In genomic region chr6:134035823-134036296, GRCh38 we compare ENCODE assay signal across 8 cellular contexts. TPM values are rescaled to one million over a fixed set of nuclear protein-coding genes. Genes with fewer than 3 reads are reported as not detected.
A peak's percentile ranks its signal among the peaks of the same experiment; 100 is the strongest.
DNase-seq lines count a peak whose midpoint lies in the region; ATAC-seq and TF ChIP-seq lines count a peak whose summit lies in the region.

No MANE protein-coding gene starts in this region.

- peaks cover 3 to 37% (median 15%) of the 10 kb centered on the region in 4 donors for H3K4me1 ChIP-seq in stomach

- TF ChIP-seq POLR2A in stomach (IDR thresholded peaks at IDR 0.05) (no peak), lower leg skin (IDR thresholded peaks at IDR 0.05) (no peak)

- no peak for TF ChIP-seq CTCF in epithelial cell of esophagus (IDR thresholded peaks at IDR 0.05; ENCODE audit: insufficient read depth, low read depth, low read length, missing control alignments)
- no peak for TF ChIP-seq CTCF in stomach (IDR thresholded peaks at IDR 0.05)
- no peak for TF ChIP-seq CTCF in lower leg skin (IDR thresholded peaks at IDR 0.05)

- H3K27me3 ChIP-seq in stomach, result no peaks in the 10 kb centered on the region

- H3K4me3 ChIP-seq in epithelial cell of esophagus (ENCODE audit: low read length) (no peak overlapping the region), stomach (no peak overlapping the region), lower leg skin (ENCODE audit: low read depth, poor library complexity, severe bottlenecking) (no peak overlapping the region)

- ATAC-seq in HG03064 (IDR thresholded peaks at IDR 0.05; ENCODE audit: low read depth, unreplicated experiment) (peak; percentile 81), HG02588 (IDR thresholded peaks at IDR 0.05; ENCODE audit: unreplicated experiment) (no peak), GM18870 (IDR thresholded peaks at IDR 0.05; ENCODE audit: unreplicated experiment) (no peak)

- no peak for TF ChIP-seq EP300 in stomach (IDR thresholded peaks at IDR 0.05)

- intact Hi-C loops in stomach (cut with DNase I; ENCODE audit: low total_unique reads) (no loop called here), lower leg skin (cut with DNase I; ENCODE audit: low total_unique reads) (loop anchor here (10.0 kb wide), 1 partner anchor 329 kb away; no protein-coding TSS in a partner anchor)

- no peaks in the 10 kb centered on the region for H3K36me3 ChIP-seq in stomach

- 26 to 46% (median 32%) methylated on average over 3 of the region's 3 CpGs for WGBS in stomach, 5 donors
- 49 to 71% methylated on average over 3 of the region's 3 CpGs for WGBS in lower leg skin, 2 donors

- H3K27ac ChIP-seq in stomach, result peak overlapping the region; percentile 24 to 70 (median 54)

- DNase-seq in DMS153 treated with DMSO at 0.1 percent for 48 hours (lab: John Stamatoyannopoulos, UW; ENCODE audit: unreplicated experiment) (peak; percentile 79), NCI-H748 treated with DMSO at 0.1 percent for 48 hours (lab: John Stamatoyannopoulos, UW) (peak; percentile 97), epithelial cell of esophagus (ENCODE audit: low read depth) (peak; percentile 88), stomach (peak; percentile 40), lower leg skin (ENCODE audit: low spot score in 2 of 2) (no peak)

- H3K9me3 ChIP-seq in stomach, result no peaks in the 10 kb centered on the region

RNA-seq across cellular contexts. Expression of gene SLC2A12, which starts 16.6 kb away (rescaled TPM):
- 10 to 100 TPM in 2 of 5 donors, 1 to 10 TPM in 2, not detected in 1; 6.8 to 23.7 (median 10.0) TPM for total RNA-seq in stomach
- 1 to 10 TPM; 1.5 to 3.7 (median 3.1) TPM for polyA plus RNA-seq in stomach
- 1 to 10 TPM; 5.9 to 10.0 (median 7.4) TPM for total RNA-seq in lower leg skin

Comparison
In these comparisons a context has a peak if more than half of its experiments do, and no peak if none do; other contexts are left out.
1. DNase-seq: peak in DMS153 treated with DMSO at 0.1 percent for 48 hours (single experiment), NCI-H748 treated with DMSO at 0.1 percent for 48 hours (single experiment), epithelial cell of esophagus (single experiment) and stomach (single experiment); none in lower leg skin (0 of 2).